17 cellular contexts compared by ENCODE assay signal in the genomic region with DNA sequence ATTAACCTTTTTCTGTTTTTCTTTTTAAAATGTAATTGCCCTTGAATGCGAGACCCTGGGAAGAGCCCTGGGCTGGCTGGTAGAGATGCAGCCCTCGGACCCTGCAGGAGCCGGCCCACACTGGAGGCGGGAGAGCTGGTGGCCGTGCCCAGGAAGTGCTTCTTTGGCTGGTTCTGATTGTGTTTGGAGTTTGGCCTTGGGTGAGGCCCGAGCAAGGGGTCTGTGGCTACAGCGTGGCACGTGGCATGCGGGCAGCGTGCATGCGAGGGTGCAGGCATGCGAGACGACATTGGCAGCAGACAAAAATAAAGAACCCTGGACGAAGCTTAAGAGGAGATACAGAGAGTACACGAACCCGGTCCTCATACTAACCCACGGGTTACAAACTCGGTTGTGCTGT.
"Had no signal": no experiment of that assay in that cellular context is flagged by ENCODE, and none has a peak within 500 bp of the region (broad histone marks: within the 10 kb centered on the region; RNA-seq: fewer than 3 reads in every experiment).

No MANE protein-coding gene starts in this region.

- H2AFZ ChIP-seq: hepatocyte had no signal

- H3K4me2 ChIP-seq: hepatocyte had no signal

- ATAC-seq: activated T-cell treated with anti-CD3 and anti-CD28 coated beads, Interleukin-2, amount 50 U/mL, for 4 hours; effector memory CD8-positive, alpha-beta T cell; lower lobe of right lung; naive thymus-derived CD8-positive, alpha-beta T cell had no signal

- H3K4me1 ChIP-seq: right atrium auricular region had no signal

- H3K27ac Mint-ChIP-seq: activated naive CD4-positive, alpha-beta T cell treated with anti-CD3 and anti-CD28 coated beads, Interleukin-2, amount 50 U/mL, for 24 hours; effector memory CD8-positive, alpha-beta T cell had no signal

- H3K27me3 Mint-ChIP-seq: activated naive CD4-positive, alpha-beta T cell treated with anti-CD3 and anti-CD28 coated beads, Interleukin-2, amount 50 U/mL, for 24 hours; naive thymus-derived CD8-positive, alpha-beta T cell had no signal

- H3K27me3 ChIP-seq: hepatocyte, right atrium auricular region, testis, upper lobe of left lung had no signal

- H3K27ac ChIP-seq: hepatocyte, lower lobe of right lung, prostate gland, right atrium auricular region, testis, upper lobe of left lung had no signal

- H3K4me3 ChIP-seq: hepatocyte, lower lobe of right lung, prostate gland, right atrium auricular region, testis, upper lobe of left lung had no signal

- H3K79me2 ChIP-seq: hepatocyte had no signal

- DNase-seq: activated CD4-positive, alpha-beta T cell treated with anti-CD3 and anti-CD28 coated beads for 48 hours; activated CD4-positive, CD25-positive, alpha-beta regulatory T cell; activated CD8-positive, alpha-beta memory T cell treated with anti-CD3 and anti-CD28 coated beads, Interleukin-2, amount 50 U/mL, for 4 hours; activated effector memory CD4-positive, alpha-beta T cell treated with Interleukin-2 at 50 U/mL for 16 hours; activated T-cell treated with anti-CD3 and anti-CD28 coated beads, Interleukin-2, amount 50 U/mL, for 4 hours; dermis blood vessel endothelial cell; effector memory CD8-positive, alpha-beta T cell; lower lobe of right lung; naive thymus-derived CD8-positive, alpha-beta T cell; T-helper 1 cell; T-helper 9 cell; testis; upper lobe of left lung had no signal

- H3K9me3 Mint-ChIP-seq: activated naive CD4-positive, alpha-beta T cell treated with anti-CD3 and anti-CD28 coated beads, Interleukin-2, amount 50 U/mL, for 24 hours; activated T-cell treated with anti-CD3 and anti-CD28 coated beads, Interleukin-2, amount 50 U/mL, for 4 hours; effector memory CD8-positive, alpha-beta T cell; naive thymus-derived CD8-positive, alpha-beta T cell had no signal

- H3K4me3 Mint-ChIP-seq: activated naive CD4-positive, alpha-beta T cell treated with anti-CD3 and anti-CD28 coated beads, Interleukin-2, amount 50 U/mL, for 24 hours; activated T-cell treated with anti-CD3 and anti-CD28 coated beads, Interleukin-2, amount 50 U/mL, for 4 hours had no signal

- H3K9me3 ChIP-seq: lower lobe of right lung, prostate gland, right atrium auricular region, testis, upper lobe of left lung had no signal
